In the genomic region with DNA sequence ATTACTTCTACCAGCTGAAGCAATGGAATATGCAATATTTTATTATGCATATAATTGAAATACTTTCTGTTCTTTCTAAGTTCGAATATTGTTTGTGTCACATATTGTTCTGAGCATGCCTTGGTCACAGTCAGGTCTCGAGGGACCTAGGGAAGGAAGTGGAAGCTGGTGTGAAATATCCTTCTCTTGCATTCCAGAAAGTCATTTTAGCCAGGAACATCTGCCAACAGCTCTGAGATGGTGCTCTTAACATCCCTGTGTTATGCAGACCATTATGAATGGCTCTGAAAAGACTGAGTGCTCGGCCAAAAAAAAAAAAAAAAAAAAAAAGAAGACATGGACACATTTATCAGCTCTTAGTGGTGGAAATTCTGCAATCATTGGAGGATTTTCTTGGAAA, we compare ENCODE assay signal across 14 cellular contexts.
DNase-seq lines count a peak whose midpoint lies in the region; ATAC-seq and TF ChIP-seq lines count a peak whose summit lies in the region.
"Had no signal": no experiment of that assay in that cellular context is flagged by ENCODE, and none has a peak within 500 bp of the region (broad histone marks: within the 10 kb centered on the region; RNA-seq: fewer than 3 reads in every experiment).

No MANE protein-coding gene starts in this region.

- no peaks in the 10 kb centered on the region for H3K36me3 ChIP-seq in MG63
- H3K36me3 ChIP-seq in BE2C: no peaks in the 10 kb centered on the region

- DNase-seq in Right ventricle myocardium inferior (ENCODE audit: missing footprints) (no peak), cardiac septum (ENCODE audit: low spot score) (no peak), fibroblast of the aortic adventitia (ENCODE audit: low read depth) (peak; percentile 43), islet precursor cell (peak; percentile 23), Ammon's horn (ENCODE audit: low spot score) (no peak), MG63 (no peak), BE2C (no peak), NCI-H345 treated with DMSO at 0.1 percent for 48 hours (lab: John Stamatoyannopoulos, UW; ENCODE audit: unreplicated experiment) (no peak)
- DNase-seq: 8988T; CD4-positive, alpha-beta T cell; DMS79; NCI-H1092 treated with DMSO at 0.1 percent for 48 hours; NCI-H187; SIG-M5 had no signal

- no peaks in the 10 kb centered on the region for H3K9me3 ChIP-seq in MG63
- H3K9me3 ChIP-seq in BE2C: no peaks in the 10 kb centered on the region

- ATAC-seq in Right ventricle myocardium inferior: peak; percentile 91

- no peaks in the 10 kb centered on the region for H3K4me1 ChIP-seq in BE2C

- intact Hi-C loops in Right ventricle myocardium inferior (cut with DNase I) (no loop called here), cardiac septum (cut with DNase I) (loop anchor here (2.0 kb wide), 1 partner anchor 48 kb away; no protein-coding TSS in a partner anchor)

- H3K4me3 ChIP-seq in fibroblast of the aortic adventitia (ENCODE audit: low read depth, low read length) (no peak overlapping the region), MG63 (no peak overlapping the region), BE2C (ENCODE audit: low read depth, low read length) (no peak overlapping the region)

- TF ChIP-seq CTCF in fibroblast of the aortic adventitia (IDR thresholded peaks at IDR 0.05; ENCODE audit: insufficient read depth, low read length) (no peak), BE2C (IDR thresholded peaks at IDR 0.05; ENCODE audit: low read depth, low read length) (no peak)

- H3K27me3 ChIP-seq in MG63 (no peaks in the 10 kb centered on the region), BE2C (peaks cover 16% of the 10 kb centered on the region)

Comparison
In these comparisons a context has a peak if more than half of its experiments do, and no peak if none do; other contexts are left out.
1. DNase-seq: peak in fibroblast of the aortic adventitia (single experiment) and islet precursor cell (single experiment); none in Right ventricle myocardium inferior (single experiment), cardiac septum (single experiment), Ammon's horn (single experiment), MG63 (single experiment), BE2C (single experiment) and NCI-H345 treated with DMSO at 0.1 percent for 48 hours (single experiment).